Comparison of ENCODE assay signal across 8 cellular contexts in the genomic region with DNA sequence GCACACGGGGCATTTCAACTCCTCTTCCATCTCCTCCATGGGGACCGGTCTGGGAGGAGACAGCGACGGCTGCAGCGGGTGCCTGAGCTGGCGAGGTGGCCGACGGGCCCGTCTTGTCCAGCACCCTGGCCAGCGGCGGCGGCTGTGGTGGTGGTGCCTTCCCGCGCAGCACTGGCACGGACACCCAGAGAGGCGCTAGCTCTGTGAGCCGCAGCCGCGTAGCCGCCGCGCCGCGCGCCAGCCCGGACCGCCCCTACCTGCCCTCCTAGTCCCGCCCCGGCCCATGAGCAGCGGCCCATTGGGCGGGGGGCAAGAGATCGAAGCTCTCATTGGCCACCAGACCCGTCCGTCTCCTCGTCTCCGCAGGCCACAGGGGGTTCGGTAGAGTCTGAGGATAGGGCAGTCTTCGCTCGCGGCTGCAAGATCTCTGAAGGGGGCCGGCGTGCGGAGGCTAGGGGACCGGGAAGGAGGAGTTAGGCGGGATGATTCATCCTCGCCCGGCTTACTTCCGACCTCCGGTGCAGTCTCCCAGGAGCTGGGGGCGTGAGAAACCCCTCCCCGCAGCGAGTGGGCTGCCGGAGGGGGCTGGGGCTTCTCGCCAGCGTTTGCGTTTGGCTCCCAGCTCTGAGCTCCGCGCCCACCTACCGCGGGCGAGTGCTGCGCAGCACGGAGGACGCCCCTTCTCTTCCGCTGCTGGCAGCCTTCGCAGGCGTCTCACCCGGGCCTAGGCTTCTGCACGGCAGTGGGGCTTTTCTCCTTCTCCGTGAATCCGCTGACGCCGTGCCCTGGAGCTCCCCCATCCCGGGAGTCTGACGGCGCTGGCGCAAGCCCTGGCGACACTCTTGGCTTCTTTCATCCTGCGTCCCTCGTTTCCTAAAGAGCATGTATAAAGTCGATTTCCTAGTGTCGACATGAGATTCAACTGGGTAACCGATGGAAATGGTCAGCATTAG. TPM values are rescaled to one million over a fixed set of nuclear protein-coding genes. Genes with fewer than 3 reads are reported as not detected.
A peak's percentile ranks its signal among the peaks of the same experiment; 100 is the strongest.
DNase-seq lines count a peak whose midpoint lies in the region; ATAC-seq, FAIRE-seq and TF ChIP-seq lines count a peak whose summit lies in the region.

A gene (minus strand): TSS at position 205 of the 953 bp plus-strand sequence. CDS start 166 bp downstream, at position 39.

- H2AFZ ChIP-seq in mesenchymal stem cell (ENCODE audit: low read depth, low read length) = peak within 1 kb of the TSS; percentile 80

- peak within 1 kb of the TSS; percentile 82 for H2BK15ac ChIP-seq in mesenchymal stem cell (ENCODE audit: low read depth, poor library complexity, severe bottlenecking)

- H4K91ac ChIP-seq in mesenchymal stem cell (ENCODE audit: low read length) = no peak within 1 kb of the TSS

- no peak within 1 kb of the TSS for H2BK5ac ChIP-seq in mesenchymal stem cell (ENCODE audit: low read depth, low read length, poor library complexity, severe bottlenecking)

- no peak within 1 kb of the TSS for H3K14ac ChIP-seq in mesenchymal stem cell (ENCODE audit: low read length in 2 of 2)

- peaks cover 0 to 5% (median 0%) of the 10 kb centered on the region in 3 donors for H3K36me3 Mint-ChIP-seq in CD8-positive, alpha-beta memory T cell
- no peaks in the 10 kb centered on the region for H3K36me3 Mint-ChIP-seq in endodermal cell (ENCODE audit: low read depth)

- no peak within 1 kb of the TSS for H3K9ac ChIP-seq in endodermal cell (ENCODE audit: extremely low read depth, low read length, poor library complexity, severe bottlenecking)
- H3K9ac ChIP-seq in mesenchymal stem cell (ENCODE audit: low read length) = peak within 1 kb of the TSS; percentile 91

- H3K9me3 Mint-ChIP-seq in CD8-positive, alpha-beta memory T cell = no peaks in the 10 kb centered on the region
- no peaks in the 10 kb centered on the region for H3K9me3 Mint-ChIP-seq in endodermal cell

- H3K27ac Mint-ChIP-seq in CD8-positive, alpha-beta memory T cell = peak within 1 kb of the TSS in 5 of 8 donors; percentile 36 to 83 (median 70)
- H3K27ac Mint-ChIP-seq in endodermal cell = no peak within 1 kb of the TSS

- H2BK12ac ChIP-seq in mesenchymal stem cell (ENCODE audit: low read length in 2 of 2) = no peak within 1 kb of the TSS

- ATAC-seq in GM21390 (IDR thresholded peaks at IDR 0.05; ENCODE audit: unreplicated experiment) = peak; percentile 99

- H3K9me3 ChIP-seq in CD8-positive, alpha-beta memory T cell (ENCODE audit: low read length) = no peaks in the 10 kb centered on the region
- H3K9me3 ChIP-seq in endodermal cell (ENCODE audit: control insufficient read depth, low read length) = no peaks in the 10 kb centered on the region
- H3K9me3 ChIP-seq in mesenchymal stem cell (ENCODE audit: control insufficient read depth, low read length) = no peaks in the 10 kb centered on the region

- no peaks in the 10 kb centered on the region for H3K79me1 ChIP-seq in mesenchymal stem cell (replicated peaks; ENCODE audit: low read length, poor library complexity, severe bottlenecking)

- H3K4me1 ChIP-seq in CD8-positive, alpha-beta memory T cell (ENCODE audit: insufficient read depth, low read length) = peaks cover 5% of the 10 kb centered on the region
- peaks cover 4% of the 10 kb centered on the region for H3K4me1 ChIP-seq in endodermal cell (ENCODE audit: control insufficient read depth, insufficient read depth, low read length)
- H3K4me1 ChIP-seq in mesenchymal stem cell (ENCODE audit: control insufficient read depth, insufficient read depth, low read depth, low read length) = peaks cover 22% of the 10 kb centered on the region

- peak within 1 kb of the TSS in 1 of 2 experiments; percentile 70 for H3K23ac ChIP-seq in mesenchymal stem cell (ENCODE audit: low read length in 2 of 2)

- FAIRE-seq in HTR-8/SVneo (lab: Jason Lieb, UNC) = peak; percentile 99

- POLR2A ChIA-PET in CD8-positive, alpha-beta memory T cell (lab: Charles Lee) = interaction anchor here (0.6 to 0.9 kb wide), 2 partner anchors 1459 to 1509 kb away, joined by 3 read pairs; no protein-coding TSS in a partner anchor

- peaks cover 23 to 35% of the 10 kb centered on the region in 2 donors for H3K27me3 Mint-ChIP-seq in CD8-positive, alpha-beta memory T cell
- H3K27me3 Mint-ChIP-seq in endodermal cell (ENCODE audit: insufficient read depth) = peaks cover 77% of the 10 kb centered on the region

- no peaks in the 10 kb centered on the region for H3K36me3 ChIP-seq in CD8-positive, alpha-beta memory T cell (ENCODE audit: insufficient read depth, low read length)
- no peaks in the 10 kb centered on the region for H3K36me3 ChIP-seq in endodermal cell (ENCODE audit: control insufficient read depth, insufficient read depth, low read length)
- no peaks in the 10 kb centered on the region for H3K36me3 ChIP-seq in mesenchymal stem cell (ENCODE audit: control insufficient read depth in 1 of 2, insufficient read depth in 2 of 2, low read depth in 1 of 2, low read length in 2 of 2)

- TF ChIP-seq CTCF in endodermal cell (conservative IDR thresholded peaks at IDR 0.05) = no peak

- peak within 1 kb of the TSS; percentile 86 to 95 (median 91) for H3K4me3 Mint-ChIP-seq in CD8-positive, alpha-beta memory T cell
- H3K4me3 Mint-ChIP-seq in endodermal cell = peak within 1 kb of the TSS; percentile 70

- peak within 1 kb of the TSS; percentile 33 for H3K4me3 ChIP-seq in CD8-positive, alpha-beta memory T cell (ENCODE audit: low read length)
- H3K4me3 ChIP-seq in endodermal cell (ENCODE audit: low read length) = peak within 1 kb of the TSS; percentile 88
- peak within 1 kb of the TSS; percentile 73 to 82 for H3K4me3 ChIP-seq in mesenchymal stem cell (ENCODE audit: insufficient read depth in 1 of 2, low read depth in 1 of 2, low read length in 2 of 2)

- peak; percentile 69 to 94 (median 86) for DNase-seq in CD8-positive, alpha-beta memory T cell
- peak; percentile 97 for DNase-seq in HTR-8/SVneo (ENCODE audit: insufficient read length, low spot score)
- peak; percentile 95 for DNase-seq in NOMO-1 treated with dmso at 0.1 percent for 144 hours (lab: John Stamatoyannopoulos, UW; ENCODE audit: unreplicated experiment)
- peak; percentile 85 for DNase-seq in activated CD8-positive, alpha-beta memory T cell treated with anti-CD3 and anti-CD28 coated beads, Interleukin-2, amount 50 U/mL, for 1 hour (ENCODE audit: extremely low read depth)
- DNase-seq in endodermal cell = peak; percentile 99
- peak; percentile 92 for DNase-seq in mesenchymal stem cell
- peak; percentile 72 for DNase-seq in stimulated activated CD8-positive, alpha-beta memory T cell treated with anti-CD3 and anti-CD28 coated beads, Interleukin-12 subunit alpha, Interleukin-12 subunit beta, amount 100 ng/mL, for 1 hour (ENCODE audit: low read depth)

- H2BK120ac ChIP-seq in mesenchymal stem cell (ENCODE audit: low read depth, low read length) = no peak within 1 kb of the TSS

- H3K4me2 ChIP-seq in mesenchymal stem cell (ENCODE audit: low read length, poor library complexity, severe bottlenecking) = peak within 1 kb of the TSS; percentile 98

- H3K4me1 Mint-ChIP-seq in CD8-positive, alpha-beta memory T cell = peaks cover 13 to 28% (median 14%) of the 10 kb centered on the region in 3 donors
- peaks cover 6% of the 10 kb centered on the region for H3K4me1 Mint-ChIP-seq in endodermal cell

- no peak within 1 kb of the TSS for H3K27ac ChIP-seq in CD8-positive, alpha-beta memory T cell (ENCODE audit: low read depth, low read length)
- H3K27ac ChIP-seq in endodermal cell (ENCODE audit: low read depth, low read length) = peak within 1 kb of the TSS; percentile 64
- peak within 1 kb of the TSS; percentile 62 for H3K27ac ChIP-seq in mesenchymal stem cell (ENCODE audit: low read length, poor library complexity, severe bottlenecking)

- H2AK5ac ChIP-seq in mesenchymal stem cell (ENCODE audit: low read length, severe bottlenecking) = no peak within 1 kb of the TSS

- H3K18ac ChIP-seq in mesenchymal stem cell (ENCODE audit: low read depth in 1 of 2, low read length in 2 of 2) = peak within 1 kb of the TSS in 1 of 2 experiments; percentile 72

- H3K4ac ChIP-seq in mesenchymal stem cell (ENCODE audit: low read depth in 1 of 2, low read length in 2 of 2) = no peak within 1 kb of the TSS

- CTCF ChIA-PET in CD8-positive, alpha-beta memory T cell (lab: Charles Lee) = interaction anchor here (1.2 to 1.5 kb wide), 2 partner anchors 289 to 681 kb away, joined by 3 read pairs; no protein-coding TSS in a partner anchor

- H3K27me3 ChIP-seq in CD8-positive, alpha-beta memory T cell (ENCODE audit: insufficient read depth, low read length, poor library complexity, severe bottlenecking) = peaks cover 5% of the 10 kb centered on the region
- H3K27me3 ChIP-seq in endodermal cell (ENCODE audit: control insufficient read depth, insufficient read depth, low read length, poor library complexity, severe bottlenecking) = peaks cover 73% of the 10 kb centered on the region
- H3K27me3 ChIP-seq in mesenchymal stem cell (ENCODE audit: control insufficient read depth in 1 of 2, insufficient read depth in 1 of 2, low read length in 2 of 2) = peaks cover 16 to 19% of the 10 kb centered on the region in 2 experiments

- H4K8ac ChIP-seq in mesenchymal stem cell (ENCODE audit: low read length) = no peak within 1 kb of the TSS

- 1 to 2% methylated on average over 23 to 83 of the region's 83 CpGs for WGBS in endodermal cell (ENCODE audit: insufficient coverage in 1 of 2, insufficient read length in 1 of 2), 2 experiments
- under 1% methylated on average over 83 of the region's 83 CpGs for WGBS in mesenchymal stem cell

RNA-seq across cellular contexts. Expression of the gene that starts here (rescaled TPM):
- total RNA-seq in CD8-positive, alpha-beta memory T cell = 1 to 10 TPM in 1 of 2 experiments, under 1 TPM in 1; 0.85 to 1.0 TPM
- polyA plus RNA-seq in CD8-positive, alpha-beta memory T cell = 0.05 TPM
- under 1 TPM; 0.81 to 0.82 TPM for total RNA-seq in endodermal cell
- 7.2 TPM for polyA plus RNA-seq in endodermal cell (2013, experiment 1 of 2)
- polyA plus RNA-seq in endodermal cell (2013, experiment 2 of 2) = 7.7 TPM
- 0.04 TPM for polyA plus RNA-seq in mesenchymal stem cell (2013, experiment 1 of 2)
- 0.04 TPM for polyA plus RNA-seq in mesenchymal stem cell (2013, experiment 2 of 2)

Comparison
In these comparisons a context has a peak if more than half of its experiments do, and no peak if none do; other contexts are left out.
1. H3K4me3 ChIP-seq: peak in every context shown above with its lines; median percentile 88 in endodermal cell; 78 in mesenchymal stem cell; 33 in CD8-positive, alpha-beta memory T cell.